ENCODE assay signal across 13 cellular contexts in the genomic region with DNA sequence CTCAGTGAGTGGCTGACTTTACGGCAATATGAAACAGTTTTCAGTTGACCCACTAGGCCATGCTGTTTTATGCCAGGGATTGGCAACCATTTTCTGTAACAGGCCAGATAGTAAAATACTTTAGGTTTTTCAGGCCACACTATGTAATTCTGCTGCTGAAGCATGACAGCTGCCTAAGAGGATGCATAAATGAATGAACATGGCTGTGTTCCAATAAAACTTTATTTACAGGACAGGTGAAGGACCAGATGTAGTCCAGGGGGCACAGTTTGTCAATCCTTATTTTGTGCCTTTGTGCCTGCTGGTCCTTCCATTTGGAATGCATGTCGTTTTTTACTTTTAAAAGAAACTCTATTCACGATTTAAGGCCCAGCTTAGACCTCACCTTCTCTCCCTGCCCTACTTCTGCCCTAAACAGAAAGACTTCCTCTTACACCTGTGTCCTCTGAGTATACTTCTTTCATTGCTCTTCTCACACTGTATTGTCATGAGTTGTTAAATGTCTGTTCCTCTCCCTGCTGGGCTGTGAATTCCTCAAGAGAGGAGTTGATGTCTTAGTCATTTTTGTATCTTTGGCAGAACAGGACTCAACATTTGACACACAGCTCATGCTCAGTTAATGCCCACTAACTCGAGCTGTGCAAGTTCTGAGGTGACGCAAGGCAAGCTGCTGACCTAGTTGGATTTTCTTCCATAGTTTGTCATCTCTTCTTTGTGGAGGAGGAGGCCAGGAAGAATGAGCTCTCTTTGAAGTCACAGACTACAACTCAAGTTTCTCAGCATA.
DNase-seq lines count a peak whose midpoint lies in the region; ATAC-seq, FAIRE-seq and TF ChIP-seq lines count a peak whose summit lies in the region.
"Had no signal": no experiment of that assay in that cellular context is flagged by ENCODE, and none has a peak within 500 bp of the region (broad histone marks: within the 10 kb centered on the region; RNA-seq: fewer than 3 reads in every experiment).

No MANE protein-coding gene starts in this region.

- peak; percentile 94 for DNase-seq in GM23248
- DNase-seq in K562 (ENCODE audit: extremely low read depth in 1 of 4, low spot score in 3 of 4) = no peak
- peak; percentile 87 for DNase-seq in iris pigment epithelial cell (ENCODE audit: low read depth)
- DNase-seq in NCI-H82 treated with DMSO at 0.1 percent for 48 hours (lab: John Stamatoyannopoulos, UW; ENCODE audit: unreplicated experiment) = no peak
- no peak for DNase-seq in Karpas-422
- DNase-seq: activated CD8-positive, alpha-beta memory T cell treated with anti-CD3 and anti-CD28 coated beads, Interleukin-2, amount 50 U/mL, for 4 hours; activated naive CD4-positive, alpha-beta T cell treated with anti-CD3 and anti-CD28 coated beads, Interleukin-2, amount 50 U/mL, for 16 hours; stimulated activated CD4-positive, alpha-beta T cell treated with anti-CD3 and anti-CD28 coated beads, Interleukin-12 subunit alpha, Interleukin-12 subunit beta, amount 100 ng/mL, for 4 hours had no signal

- CTCF ChIA-PET in K562 (lab: Yijun Ruan, JAX; ENCODE audit: low intra/inter-chr PET ratio) = interaction anchor here (0.6 to 2.1 kb wide), 2 partner anchors 152 to 1367 kb away, joined by 3 to 10 read pairs; a partner anchor contains a TSS

- no peak overlapping the region for H3K4me3 ChIP-seq in ACC112 (ENCODE audit: low read depth, low read length)
- H3K4me3 ChIP-seq in GM23248 = no peak overlapping the region
- H3K4me3 ChIP-seq in K562 = no peak overlapping the region
- no peak overlapping the region for H3K4me3 ChIP-seq in Karpas-422 (ENCODE audit: low read length)

- H3K27ac ChIP-seq in ACC112 (ENCODE audit: low read depth, low read length) = peak overlapping the region; percentile 7; the same call in 1 of the 2 replicates
- H3K27ac ChIP-seq in GM23248 = peak overlapping the region; percentile 44
- H3K27ac ChIP-seq in K562 (ENCODE audit: extremely low read depth, low read depth, low read length) = no peak overlapping the region
- no peak overlapping the region for H3K27ac ChIP-seq in Karpas-422 (ENCODE audit: low read length)
- H3K27ac ChIP-seq: neutrophil had no signal

- H3K9me2 ChIP-seq in GM23248 (ENCODE audit: insufficient read depth) = no peaks in the 10 kb centered on the region
- no peaks in the 10 kb centered on the region for H3K9me2 ChIP-seq in Karpas-422 (replicated peaks; ENCODE audit: insufficient read depth, low read length)

- no peaks in the 10 kb centered on the region for H3K9me1 ChIP-seq in K562 (ENCODE audit: control insufficient read depth, insufficient read depth, low read length)

- peaks cover 13% of the 10 kb centered on the region for H3F3A ChIP-seq in GM23248 (ENCODE audit: insufficient read depth)

- intact Hi-C loops in K562 (cut with micrococcal nuclease) = loop anchor here (5.0 kb wide), 1 partner anchor 97 kb away; no protein-coding TSS in a partner anchor

- H4K20me1 ChIP-seq in GM23248 (ENCODE audit: insufficient read depth) (no peaks in the 10 kb centered on the region), K562 (replicated peaks; ENCODE audit: control insufficient read depth, insufficient read depth, low read length) (no peaks in the 10 kb centered on the region), Karpas-422 (ENCODE audit: insufficient read depth, low read depth, low read length) (no peaks in the 10 kb centered on the region)

- no peaks in the 10 kb centered on the region for H3K27me3 ChIP-seq in ACC112 (ENCODE audit: insufficient read depth, low read length)
- no peaks in the 10 kb centered on the region for H3K27me3 ChIP-seq in GM23248 (replicated peaks; ENCODE audit: insufficient read depth)
- no peaks in the 10 kb centered on the region for H3K27me3 ChIP-seq in K562 (ENCODE audit: control insufficient read depth in 2 of 2, insufficient read depth in 2 of 2, low read length in 2 of 2)
- no peaks in the 10 kb centered on the region for H3K27me3 ChIP-seq in Karpas-422 (ENCODE audit: low read length)
- H3K27me3 ChIP-seq: neutrophil had no signal

- H3K9me3 ChIP-seq in GM23248 (ENCODE audit: low read depth) = no peaks in the 10 kb centered on the region
- H3K9me3 ChIP-seq in K562 (replicated peaks; ENCODE audit: control insufficient read depth, insufficient read depth, low read depth, low read length) = no peaks in the 10 kb centered on the region
- no peaks in the 10 kb centered on the region for H3K9me3 ChIP-seq in Karpas-422 (ENCODE audit: low read length)
- H3K9me3 ChIP-seq: neutrophil had no signal

- no peak for TF ChIP-seq CTCF in K562 (IDR thresholded peaks at IDR 0.05 in 2 of 3, conservative IDR thresholded peaks at IDR 0.05 in 1 of 3; ENCODE audit: insufficient read depth in 2 of 3, low read depth in 1 of 3, low read length in 3 of 3)

- FAIRE-seq in K562 (lab: Jason Lieb, UNC) = no peak
- FAIRE-seq: D721Med had no signal

- 0 out of 2 replicates have a peak, but pooled peaks cover 5% of the 10 kb centered on the region for H3K36me3 ChIP-seq in ACC112 (ENCODE audit: insufficient read depth, low read length)
- no peaks in the 10 kb centered on the region for H3K36me3 ChIP-seq in GM23248 (ENCODE audit: low read depth)
- peaks cover 14% of the 10 kb centered on the region for H3K36me3 ChIP-seq in K562 (ENCODE audit: control insufficient read depth, insufficient read depth, low read length)
- H3K36me3 ChIP-seq in Karpas-422 (ENCODE audit: insufficient read depth, low read length) = no peaks in the 10 kb centered on the region

- TF ChIP-seq EP300 in K562 (IDR thresholded peaks at IDR 0.05; ENCODE audit: low read length) = no peak

- BruUV-seq in K562 (replicated peaks; lab: Mats Ljungman, UMichigan) = no TSS peak

- WGBS in GM23248 (ENCODE audit: low coverage in 1 of 2, low lambda C conversion rate in 2 of 2, missing lambda C conversion rate in 2 of 2), 2 experiments = 54 to 59% methylated on average over 5 of the region's 5 CpGs
- WGBS in K562 (ENCODE audit: insufficient coverage, low coverage, missing lambda C conversion rate) = 37% methylated on average over 5 of the region's 5 CpGs

- in situ Hi-C loops in GM23248 (cut with MboI) = loop anchor here (10.0 kb wide), 1 partner anchor 144 kb away; no protein-coding TSS in a partner anchor
- in situ Hi-C loops in K562 (cut with MboI) = loop anchor here (5.0 kb wide), 1 partner anchor 152 kb away; a partner anchor contains a TSS

- no peak overlapping the region for H2AFZ ChIP-seq in ACC112 (ENCODE audit: low read length, unreplicated experiment)
- no peak overlapping the region for H2AFZ ChIP-seq in GM23248
- H2AFZ ChIP-seq in K562 (ENCODE audit: low read depth, low read length) = no peak overlapping the region
- no peak overlapping the region for H2AFZ ChIP-seq in Karpas-422 (ENCODE audit: low read length)

- no peak for TF ChIP-seq POLR2A in K562 (conservative IDR thresholded peaks at IDR 0.05)

- no peaks in the 10 kb centered on the region for H3K79me2 ChIP-seq in ACC112 (ENCODE audit: control insufficient read depth, insufficient read depth, low read length, unreplicated experiment)
- H3K79me2 ChIP-seq in GM23248 (ENCODE audit: insufficient read depth) = no peaks in the 10 kb centered on the region
- no peaks in the 10 kb centered on the region for H3K79me2 ChIP-seq in K562 (ENCODE audit: control insufficient read depth, insufficient read depth, low read length)
- no peaks in the 10 kb centered on the region for H3K79me2 ChIP-seq in Karpas-422 (ENCODE audit: low read length)

- TF ChIP-seq RAD21 in K562 (CRISPR knock-in tag; conservative IDR thresholded peaks at IDR 0.05 in 1 of 2, IDR thresholded peaks at IDR 0.05 in 1 of 2) = no peak

- no peak for ATAC-seq in K562
- ATAC-seq in HG02610 (IDR thresholded peaks at IDR 0.05; ENCODE audit: unreplicated experiment) = no peak
- no peak for ATAC-seq in HG03139 (IDR thresholded peaks at IDR 0.05; ENCODE audit: unreplicated experiment)

- H3K9ac ChIP-seq in GM23248 (peak overlapping the region; percentile 16; the same call in 1 of the 2 replicates), K562 (ENCODE audit: insufficient read depth in 1 of 2, low read depth in 2 of 2, low read length in 2 of 2) (no peak overlapping the region), Karpas-422 (ENCODE audit: low read length) (no peak overlapping the region)

- H3K4me1 ChIP-seq in ACC112 (ENCODE audit: control insufficient read depth, insufficient read depth, low read length, unreplicated experiment) (peaks cover 10% of the 10 kb centered on the region), GM23248 (ENCODE audit: insufficient read depth) (peaks cover 15% of the 10 kb centered on the region), K562 (replicated peaks in 1 of 2; ENCODE audit: control insufficient read depth in 2 of 2, insufficient read depth in 2 of 2, low read length in 2 of 2) (peaks cover 0 to 2% of the 10 kb centered on the region in 2 experiments; a peak in 2 of 5 replicates), Karpas-422 (ENCODE audit: low read length) (no peaks in the 10 kb centered on the region)

- POLR2A ChIA-PET in K562 (lab: Yijun Ruan, JAX) = interaction anchor here (0.6 to 0.8 kb wide), 2 partner anchors 28 to 272 kb away, joined by 3 read pairs; no protein-coding TSS in a partner anchor

- no peak overlapping the region for H3K4me2 ChIP-seq in GM23248 (ENCODE audit: unreplicated experiment)
- H3K4me2 ChIP-seq in K562 (ENCODE audit: insufficient read depth, low read length) = no peak overlapping the region
- H3K4me2 ChIP-seq in Karpas-422 (ENCODE audit: low read depth, low read length, poor library complexity, severe bottlenecking) = no peak overlapping the region

TF ChIP-seq in K562, 482 proteins besides CTCF, POLR2A, EP300 and RAD21 (continues in another document):
- TF ChIP-seq HLTF (IDR thresholded peaks at IDR 0.05) (no peak), SREBF2 (CRISPR knock-in tag; IDR thresholded peaks at IDR 0.05) (no peak)

Comparison
In these comparisons a context has a peak if more than half of its experiments do, and no peak if none do; other contexts are left out.
1. H3K27ac ChIP-seq: peak in ACC112 (single experiment) and GM23248 (single experiment); none in K562 (single experiment) and Karpas-422 (single experiment).
2. DNase-seq: peak in GM23248 (single experiment) and iris pigment epithelial cell (single experiment); none in K562 (0 of 4), NCI-H82 treated with DMSO at 0.1 percent for 48 hours (single experiment) and Karpas-422 (single experiment).